In the genomic region with DNA sequence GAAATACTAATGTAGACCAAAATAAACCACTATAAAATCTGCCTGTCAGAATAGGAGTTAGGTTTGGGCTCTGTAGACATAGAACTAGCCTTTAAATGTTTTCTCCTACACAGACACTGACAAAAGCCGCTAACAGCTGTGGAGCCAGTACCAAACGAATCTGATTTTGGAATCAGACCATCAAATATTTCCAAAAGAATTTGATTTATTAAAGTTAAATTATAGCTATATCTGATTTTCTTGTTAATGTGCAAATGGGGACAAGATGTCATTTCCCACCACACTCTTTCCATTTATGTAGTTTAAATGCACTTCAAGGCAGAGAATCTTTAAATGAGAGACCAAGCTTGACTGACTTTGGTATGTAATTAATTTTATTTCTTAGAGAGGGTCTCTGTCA, we compare ENCODE assay signal across 1 cellular context.
TF ChIP-seq lines count a peak whose summit lies in the region.

No MANE protein-coding gene starts in this region.

TF ChIP-seq in SK-N-SH, 30 proteins besides CTCF, POLR2A, EP300 and RAD21 (continued from another document):
- TF ChIP-seq, protein P1, sequence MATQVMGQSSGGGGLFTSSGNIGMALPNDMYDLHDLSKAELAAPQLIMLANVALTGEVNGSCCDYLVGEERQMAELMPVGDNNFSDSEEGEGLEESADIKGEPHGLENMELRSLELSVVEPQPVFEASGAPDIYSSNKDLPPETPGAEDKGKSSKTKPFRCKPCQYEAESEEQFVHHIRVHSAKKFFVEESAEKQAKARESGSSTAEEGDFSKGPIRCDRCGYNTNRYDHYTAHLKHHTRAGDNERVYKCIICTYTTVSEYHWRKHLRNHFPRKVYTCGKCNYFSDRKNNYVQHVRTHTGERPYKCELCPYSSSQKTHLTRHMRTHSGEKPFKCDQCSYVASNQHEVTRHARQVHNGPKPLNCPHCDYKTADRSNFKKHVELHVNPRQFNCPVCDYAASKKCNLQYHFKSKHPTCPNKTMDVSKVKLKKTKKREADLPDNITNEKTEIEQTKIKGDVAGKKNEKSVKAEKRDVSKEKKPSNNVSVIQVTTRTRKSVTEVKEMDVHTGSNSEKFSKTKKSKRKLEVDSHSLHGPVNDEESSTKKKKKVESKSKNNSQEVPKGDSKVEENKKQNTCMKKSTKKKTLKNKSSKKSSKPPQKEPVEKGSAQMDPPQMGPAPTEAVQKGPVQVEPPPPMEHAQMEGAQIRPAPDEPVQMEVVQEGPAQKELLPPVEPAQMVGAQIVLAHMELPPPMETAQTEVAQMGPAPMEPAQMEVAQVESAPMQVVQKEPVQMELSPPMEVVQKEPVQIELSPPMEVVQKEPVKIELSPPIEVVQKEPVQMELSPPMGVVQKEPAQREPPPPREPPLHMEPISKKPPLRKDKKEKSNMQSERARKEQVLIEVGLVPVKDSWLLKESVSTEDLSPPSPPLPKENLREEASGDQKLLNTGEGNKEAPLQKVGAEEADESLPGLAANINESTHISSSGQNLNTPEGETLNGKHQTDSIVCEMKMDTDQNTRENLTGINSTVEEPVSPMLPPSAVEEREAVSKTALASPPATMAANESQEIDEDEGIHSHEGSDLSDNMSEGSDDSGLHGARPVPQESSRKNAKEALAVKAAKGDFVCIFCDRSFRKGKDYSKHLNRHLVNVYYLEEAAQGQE (IDR thresholded peaks at IDR 0.05; ENCODE audit: low read depth, low read length) = no peak
- peak; percentile 54; the same call in 1 of the 2 replicates for TF ChIP-seq GATA2 (CRISPR knock-in tag; IDR thresholded peaks at IDR 0.05)
